Comparison of ENCODE assay signal across 18 cellular contexts in genomic region chr1:57467825-57468224, GRCh38. TPM values are rescaled to one million over a fixed set of nuclear protein-coding genes. Genes with fewer than 3 reads are reported as not detected.
DNase-seq lines count a peak whose midpoint lies in the region; ATAC-seq lines count a peak whose summit lies in the region.
"Had no signal": no experiment of that assay in that cellular context is flagged by ENCODE, and none has a peak within 500 bp of the region (broad histone marks: within the 10 kb centered on the region; RNA-seq: fewer than 3 reads in every experiment).

No MANE protein-coding gene starts in this region.

- H3K27me3 ChIP-seq in GM23248 (replicated peaks; ENCODE audit: insufficient read depth) = 0 out of 2 replicates have a peak, but pooled peaks cover 6% of the 10 kb centered on the region
- no peaks in the 10 kb centered on the region for H3K27me3 ChIP-seq in adipocyte (replicated peaks; ENCODE audit: control insufficient read depth, insufficient read depth, low read length)
- no peaks in the 10 kb centered on the region for H3K27me3 ChIP-seq in mesenchymal stem cell (ENCODE audit: control insufficient read depth in 1 of 2, insufficient read depth in 1 of 2, low read length in 2 of 2)

- no peak overlapping the region for H2BK120ac ChIP-seq in mesenchymal stem cell (ENCODE audit: low read depth, low read length)

- H3K36me3 ChIP-seq in GM23248 (ENCODE audit: low read depth) = no peaks in the 10 kb centered on the region
- no peaks in the 10 kb centered on the region for H3K36me3 ChIP-seq in adipocyte (ENCODE audit: control insufficient read depth, insufficient read depth, low read length, severe bottlenecking)
- no peaks in the 10 kb centered on the region for H3K36me3 ChIP-seq in mesenchymal stem cell (ENCODE audit: control insufficient read depth in 1 of 2, insufficient read depth in 2 of 2, low read depth in 1 of 2, low read length in 2 of 2)
- H3K36me3 ChIP-seq: HAP-1 had no signal

- DNase-seq in GM23248 (no peak), adipocyte (ENCODE audit: low read depth) (no peak), cerebellum (ENCODE audit: low spot score) (peak; percentile 24), mesenchymal stem cell (no peak), NCI-H2171 (lab: John Stamatoyannopoulos, UW) (no peak), NCI-H524 treated with DMSO at 0.1 percent for 48 hours (lab: John Stamatoyannopoulos, UW) (no peak)
- DNase-seq in activated CD8-positive, alpha-beta memory T cell treated with anti-CD3 and anti-CD28 coated beads, Interleukin-2, amount 10 ng/mL, durations not matched to agents 7 days and 5 days = no peak
- DNase-seq: Caco-2; CD8-positive, alpha-beta T cell; DMS153; DND-41; GDM1; GOT3 had no signal

- H3K18ac ChIP-seq in mesenchymal stem cell (ENCODE audit: low read depth in 1 of 2, low read length in 2 of 2) = no peak overlapping the region

- no peak overlapping the region for H3K9ac ChIP-seq in GM23248
- H3K9ac ChIP-seq in adipocyte (ENCODE audit: low read length) = peak overlapping the region; percentile 66
- H3K9ac ChIP-seq in mesenchymal stem cell (ENCODE audit: low read length) = no peak overlapping the region

- H3K9me3 ChIP-seq in GM23248 (ENCODE audit: low read depth) (no peaks in the 10 kb centered on the region), adipocyte (ENCODE audit: control insufficient read depth, low read length) (no peaks in the 10 kb centered on the region), mesenchymal stem cell (ENCODE audit: control insufficient read depth, low read length) (no peaks in the 10 kb centered on the region)
- H3K9me3 ChIP-seq: Caco-2, HAP-1 had no signal

- H3K9me3 Mint-ChIP-seq in activated CD8-positive, alpha-beta memory T cell treated with anti-CD3 and anti-CD28 coated beads, Interleukin-2, amount 10 ng/mL, durations not matched to agents 7 days and 5 days (ENCODE audit: low read depth) = no peaks in the 10 kb centered on the region
- H3K9me3 Mint-ChIP-seq: CD8-positive, alpha-beta T cell; HFFc6 had no signal

- H2BK12ac ChIP-seq in mesenchymal stem cell (ENCODE audit: low read length in 2 of 2) = no peak overlapping the region

- no peak overlapping the region for H3K4ac ChIP-seq in mesenchymal stem cell (ENCODE audit: low read depth in 1 of 2, low read length in 2 of 2)

- H4K8ac ChIP-seq in mesenchymal stem cell (ENCODE audit: low read length) = no peak overlapping the region

- H2AK5ac ChIP-seq in mesenchymal stem cell (ENCODE audit: low read length, severe bottlenecking) = peak overlapping the region; percentile 84

- H2AFZ ChIP-seq in GM23248 (no peak overlapping the region), mesenchymal stem cell (ENCODE audit: low read depth, low read length) (no peak overlapping the region)

- H2BK15ac ChIP-seq in mesenchymal stem cell (ENCODE audit: low read depth, poor library complexity, severe bottlenecking) = no peak overlapping the region

- H3K14ac ChIP-seq in mesenchymal stem cell (ENCODE audit: low read length in 2 of 2) = no peak overlapping the region

- H3K4me1 ChIP-seq in GM23248 (ENCODE audit: insufficient read depth) (peaks cover 34% of the 10 kb centered on the region), adipocyte (ENCODE audit: control insufficient read depth, insufficient read depth, low read length) (peaks cover 41% of the 10 kb centered on the region), mesenchymal stem cell (ENCODE audit: control insufficient read depth, insufficient read depth, low read depth, low read length) (peaks cover 4% of the 10 kb centered on the region)
- H3K4me1 ChIP-seq: HAP-1 had no signal

- CTCF ChIA-PET in activated CD8-positive, alpha-beta memory T cell treated with anti-CD3 and anti-CD28 coated beads, Interleukin-2, amount 10 ng/mL, durations not matched to agents 7 days and 5 days (lab: Charles Lee) = no interaction called here

- no peaks in the 10 kb centered on the region for H3K9me2 ChIP-seq in GM23248 (ENCODE audit: insufficient read depth)

- no peaks in the 10 kb centered on the region for H3K36me3 Mint-ChIP-seq in activated CD8-positive, alpha-beta memory T cell treated with anti-CD3 and anti-CD28 coated beads, Interleukin-2, amount 10 ng/mL, durations not matched to agents 7 days and 5 days
- H3K36me3 Mint-ChIP-seq: CD8-positive, alpha-beta T cell had no signal

- no peak overlapping the region for H3K4me3 ChIP-seq in GM23248
- peak overlapping the region; percentile 11 for H3K4me3 ChIP-seq in adipocyte (ENCODE audit: low read length)
- no peak overlapping the region for H3K4me3 ChIP-seq in mesenchymal stem cell (ENCODE audit: insufficient read depth in 1 of 2, low read depth in 1 of 2, low read length in 2 of 2)
- H3K4me3 ChIP-seq: GM12878, HAP-1 had no signal

- WGBS in GM23248 (ENCODE audit: low coverage in 1 of 2, low lambda C conversion rate in 2 of 2, missing lambda C conversion rate in 2 of 2), 2 experiments = 35 to 38% methylated on average over 1 of the region's 1 CpG
- WGBS in mesenchymal stem cell = 100% methylated on average over 1 of the region's 1 CpG

- no peak overlapping the region for H3K4me3 Mint-ChIP-seq in activated CD8-positive, alpha-beta memory T cell treated with anti-CD3 and anti-CD28 coated beads, Interleukin-2, amount 10 ng/mL, durations not matched to agents 7 days and 5 days
- H3K4me3 Mint-ChIP-seq: CD8-positive, alpha-beta T cell; HFFc6 had no signal

- no peak for ATAC-seq in activated CD8-positive, alpha-beta memory T cell treated with anti-CD3 and anti-CD28 coated beads, Interleukin-2, amount 10 ng/mL, durations not matched to agents 7 days and 5 days
- no peak for ATAC-seq in GM21447 (IDR thresholded peaks at IDR 0.05; ENCODE audit: unreplicated experiment)
- ATAC-seq: CD8-positive, alpha-beta T cell; GM12878 had no signal

- H3K4me1 Mint-ChIP-seq in activated CD8-positive, alpha-beta memory T cell treated with anti-CD3 and anti-CD28 coated beads, Interleukin-2, amount 10 ng/mL, durations not matched to agents 7 days and 5 days = no peaks in the 10 kb centered on the region

- H3K79me2 ChIP-seq in GM23248 (ENCODE audit: insufficient read depth) = no peaks in the 10 kb centered on the region

- peak overlapping the region; percentile 74 for H3K4me2 ChIP-seq in GM23248 (ENCODE audit: unreplicated experiment)
- no peak overlapping the region for H3K4me2 ChIP-seq in mesenchymal stem cell (ENCODE audit: low read length, poor library complexity, severe bottlenecking)

- H3K79me1 ChIP-seq in mesenchymal stem cell (replicated peaks; ENCODE audit: low read length, poor library complexity, severe bottlenecking) = no peaks in the 10 kb centered on the region

- H4K20me1 ChIP-seq in GM23248 (ENCODE audit: insufficient read depth) = no peaks in the 10 kb centered on the region

- peaks cover 36% of the 10 kb centered on the region for H3F3A ChIP-seq in GM23248 (ENCODE audit: insufficient read depth)

- H3K23ac ChIP-seq in mesenchymal stem cell (ENCODE audit: low read length in 2 of 2) = no peak overlapping the region

- H2BK5ac ChIP-seq in mesenchymal stem cell (ENCODE audit: low read depth, low read length, poor library complexity, severe bottlenecking) = no peak overlapping the region

- no peak overlapping the region for H4K91ac ChIP-seq in mesenchymal stem cell (ENCODE audit: low read length)

- H3K27me3 Mint-ChIP-seq in activated CD8-positive, alpha-beta memory T cell treated with anti-CD3 and anti-CD28 coated beads, Interleukin-2, amount 10 ng/mL, durations not matched to agents 7 days and 5 days = no peaks in the 10 kb centered on the region

- in situ Hi-C loops in GM23248 (cut with MboI) = no loop called here

- no peak overlapping the region for H3K27ac ChIP-seq in GM23248
- H3K27ac ChIP-seq in mesenchymal stem cell (ENCODE audit: low read length, poor library complexity, severe bottlenecking) = no peak overlapping the region

- H3K27ac Mint-ChIP-seq in activated CD8-positive, alpha-beta memory T cell treated with anti-CD3 and anti-CD28 coated beads, Interleukin-2, amount 10 ng/mL, durations not matched to agents 7 days and 5 days = no peak overlapping the region
- H3K27ac Mint-ChIP-seq: CD8-positive, alpha-beta T cell had no signal

RNA-seq across cellular contexts. Expression of gene DAB1, which starts 44.0 kb away (rescaled TPM):
- 0.11 TPM in 1 of 2 replicates, not detected in the other for total RNA-seq in GM23248 (2014; rRNA removed; shearing (Covaris generic))
- polyA plus RNA-seq in GM23248 (2016; fragmentation: Nextera tagmentation; extraction: Ambion mirVana) = 0.39 and 0.42 TPM in 2 replicates
- 71.6 TPM for total RNA-seq in cerebellum
- not detected for polyA plus RNA-seq in mesenchymal stem cell (2013, experiment 1 of 2)
- 0.08 TPM for polyA plus RNA-seq in mesenchymal stem cell (2013, experiment 2 of 2)
- total RNA-seq in activated CD8-positive, alpha-beta memory T cell treated with anti-CD3 and anti-CD28 coated beads, Interleukin-2, amount 10 ng/mL, durations not matched to agents 7 days and 5 days = under 1 TPM in 1 of 2 experiments, not detected in 1; 0.15 TPM
- total RNA-seq: A172 had no signal

Comparison
In these comparisons a context has a peak if more than half of its experiments do, and no peak if none do; other contexts are left out.
1. RNA of gene DAB1, which starts 44.0 kb away (total RNA-seq): 71.6 TPM in cerebellum (single experiment); 0.15 TPM in activated CD8-positive, alpha-beta memory T cell treated with anti-CD3 and anti-CD28 coated beads, Interleukin-2, amount 10 ng/mL, durations not matched to agents 7 days and 5 days and 0.11 TPM in GM23248; every median in the first group is over 10 times any median in the second.